8 cellular contexts compared by ENCODE assay signal in genomic region chr22:42930810-42931420, GRCh38.
DNase-seq lines count a peak whose midpoint lies in the region; ATAC-seq, FAIRE-seq and TF ChIP-seq lines count a peak whose summit lies in the region.

No MANE protein-coding gene starts in this region.

- no peaks in the 10 kb centered on the region for H3K9me3 ChIP-seq in skeletal muscle tissue (ENCODE audit: control insufficient read depth in 3 of 3, low read length in 3 of 3)

- TF ChIP-seq POLR2A in GM12891 (IDR thresholded peaks at IDR 0.05; ENCODE audit: low read depth, low read length): no peak

- peak; percentile 98 for FAIRE-seq in GM12891 (lab: Jason Lieb, UNC)

- no peaks in the 10 kb centered on the region for H3K27me3 ChIP-seq in skeletal muscle tissue (ENCODE audit: control insufficient read depth in 3 of 3, insufficient read depth in 3 of 3, low read length in 3 of 3)

- peaks cover 71 to 74% (median 72%) of the 10 kb centered on the region in 3 donors for H3K4me1 ChIP-seq in skeletal muscle tissue (ENCODE audit: control insufficient read depth in 3 of 3, insufficient read depth in 3 of 3, low read length in 3 of 3)

- peak overlapping the region in 2 of 3 donors; percentile 28 to 60 for H3K9ac ChIP-seq in skeletal muscle tissue (ENCODE audit: low read depth in 1 of 3, low read length in 3 of 3)

- no peaks in the 10 kb centered on the region for H3K36me3 ChIP-seq in skeletal muscle tissue (ENCODE audit: control insufficient read depth in 3 of 3, insufficient read depth in 3 of 3, low read length in 3 of 3)

- no peak for DNase-seq in GM12891 (ENCODE audit: insufficient read length, low spot score)
- DNase-seq in NAMALWA (ENCODE audit: low spot score): peak; percentile 36
- DNase-seq in fibroblast of gingiva (ENCODE audit: low read depth): peak; percentile 53
- DNase-seq in NCI-H2107 (lab: John Stamatoyannopoulos, UW): no peak

- H3K4me3 ChIP-seq in skeletal muscle tissue (ENCODE audit: low read length in 3 of 3): peak overlapping the region; percentile 36 to 48 (median 37)

- ATAC-seq in HG03439 (IDR thresholded peaks at IDR 0.05; ENCODE audit: unreplicated experiment) (no peak), GM18868 (IDR thresholded peaks at IDR 0.05; ENCODE audit: unreplicated experiment) (no peak), GM19324 (IDR thresholded peaks at IDR 0.05; ENCODE audit: low FRiP score, unreplicated experiment) (no peak)

- H3K27ac ChIP-seq in skeletal muscle tissue (ENCODE audit: low read depth, low read length): peak overlapping the region; percentile 82

TF ChIP-seq in GM12891, 5 proteins besides CTCF, POLR2A, EP300 and RAD21:
- no peak for TF ChIP-seq POU2F2 (IDR thresholded peaks at IDR 0.05; ENCODE audit: low read depth, low read length)
- no peak for TF ChIP-seq PAX5 (IDR thresholded peaks at IDR 0.05; ENCODE audit: insufficient read depth, low read length, severe bottlenecking)
- no peak for TF ChIP-seq POLR2AphosphoS5 (IDR thresholded peaks at IDR 0.05; ENCODE audit: low read depth, low read length)
- peak; percentile 28; the same call in 1 of the 2 replicates for TF ChIP-seq TAF1 (IDR thresholded peaks at IDR 0.05; ENCODE audit: low read depth, low read length)
- no peak for TF ChIP-seq SPI1 (IDR thresholded peaks at IDR 0.05; ENCODE audit: low read depth, low read length)

Comparison
In these comparisons a context has a peak if more than half of its experiments do, and no peak if none do; other contexts are left out.
1. DNase-seq: peak in NAMALWA (single experiment) and fibroblast of gingiva (single experiment); none in GM12891 (single experiment) and NCI-H2107 (single experiment).